10 cellular contexts compared by ENCODE assay signal in the genomic region with DNA sequence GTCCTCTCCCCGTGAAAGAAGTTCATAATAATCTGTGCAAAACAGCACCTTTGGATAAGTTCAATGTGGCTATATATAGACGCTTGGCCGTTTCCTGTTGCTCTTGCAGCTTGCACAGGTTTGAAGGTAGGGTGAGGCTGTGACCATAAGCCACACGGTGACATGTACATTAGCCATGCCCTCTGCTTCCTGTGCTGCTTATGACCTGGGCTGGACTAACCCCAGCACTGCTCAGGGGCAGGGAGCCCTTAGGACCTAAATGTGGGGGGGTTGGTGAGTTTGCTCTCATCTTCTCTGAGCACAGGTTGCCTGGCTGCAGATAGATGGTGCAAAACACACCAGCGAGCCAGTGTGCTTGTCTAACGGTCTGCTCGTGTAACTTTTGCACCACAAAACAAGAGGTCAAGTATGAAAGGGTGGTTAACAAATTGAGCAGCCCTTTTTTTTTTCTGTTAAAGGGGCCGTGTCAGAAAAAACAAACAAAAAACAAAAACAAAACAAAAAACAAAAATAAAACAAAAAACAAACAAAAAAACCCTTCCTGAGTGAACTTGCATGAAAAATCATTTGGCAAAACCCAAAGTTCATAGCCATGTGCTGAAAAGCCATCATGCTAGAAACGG. TPM values are rescaled to one million over a fixed set of nuclear protein-coding genes. Genes with fewer than 3 reads are reported as not detected.
A peak's percentile ranks its signal among the peaks of the same experiment; 100 is the strongest.
DNase-seq lines count a peak whose midpoint lies in the region; ATAC-seq and TF ChIP-seq lines count a peak whose summit lies in the region.
"Had no signal": no experiment of that assay in that cellular context is flagged by ENCODE, and none has a peak within 500 bp of the region (broad histone marks: within the 10 kb centered on the region; RNA-seq: fewer than 3 reads in every experiment).

No MANE protein-coding gene starts in this region.

- no peaks in the 10 kb centered on the region for H3K27me3 ChIP-seq in CD4-positive, alpha-beta T cell (ENCODE audit: control insufficient read depth, insufficient read depth, low read length)
- no peaks in the 10 kb centered on the region for H3K27me3 ChIP-seq in left lung

- ATAC-seq in CD4-positive, alpha-beta T cell (ENCODE audit: poor library complexity): no peak
- ATAC-seq in GM19025 (IDR thresholded peaks at IDR 0.05; ENCODE audit: low read depth, unreplicated experiment) (peak; percentile 34), HG03108 (IDR thresholded peaks at IDR 0.05; ENCODE audit: unreplicated experiment) (peak; percentile 37), HG03039 (IDR thresholded peaks at IDR 0.05; ENCODE audit: unreplicated experiment) (no peak), left lung (no peak)

- H3K36me3 Mint-ChIP-seq in CD4-positive, alpha-beta T cell (ENCODE audit: low read depth): peaks cover 5% of the 10 kb centered on the region
- H3K36me3 Mint-ChIP-seq in activated T-helper 1 cell treated with anti-CD3 and anti-CD28 coated beads, Interleukin-12 subunit alpha, Interleukin-12 subunit beta, Interleukin-2, Interleukin-4 antibody, amounts not matched to agents 30 ng/mL and 10 ng/mL and 1 ng/mL, durations not matched to agents 14 hours and 24 hours and 36 hours (ENCODE audit: low read depth): peaks cover 15% of the 10 kb centered on the region

- peak overlapping the region; percentile 90 for H3K27ac Mint-ChIP-seq in CD4-positive, alpha-beta T cell
- peak overlapping the region; percentile 75 for H3K27ac Mint-ChIP-seq in activated T-helper 1 cell treated with anti-CD3 and anti-CD28 coated beads, Interleukin-12 subunit alpha, Interleukin-12 subunit beta, Interleukin-2, Interleukin-4 antibody, amounts not matched to agents 30 ng/mL and 10 ng/mL and 1 ng/mL, durations not matched to agents 14 hours and 24 hours and 36 hours

- intact Hi-C loops in CD4-positive, alpha-beta T cell (cut with DNase I, micrococcal nuclease): loop anchor here (2.0 kb wide), 2 partner anchors 14 to 26 kb away; no protein-coding TSS in a partner anchor
- intact Hi-C loops in activated T-helper 1 cell treated with anti-CD3 and anti-CD28 coated beads, Interleukin-12 subunit alpha, Interleukin-12 subunit beta, Interleukin-2, Interleukin-4 antibody, amounts not matched to agents 30 ng/mL and 10 ng/mL and 1 ng/mL, durations not matched to agents 14 hours and 24 hours and 36 hours (cut with micrococcal nuclease): loop anchor here (5.0 kb wide), 1 partner anchor 46 kb away; no protein-coding TSS in a partner anchor
- intact Hi-C loops in left lung (cut with DNase I): no loop called here

- no peaks in the 10 kb centered on the region for H3K9me3 Mint-ChIP-seq in CD4-positive, alpha-beta T cell
- H3K9me3 Mint-ChIP-seq in activated T-helper 1 cell treated with anti-CD3 and anti-CD28 coated beads, Interleukin-12 subunit alpha, Interleukin-12 subunit beta, Interleukin-2, Interleukin-4 antibody, amounts not matched to agents 30 ng/mL and 10 ng/mL and 1 ng/mL, durations not matched to agents 14 hours and 24 hours and 36 hours: no peaks in the 10 kb centered on the region

- POLR2A ChIA-PET in CD4-positive, alpha-beta T cell (lab: Charles Lee): interaction anchor here (0.8 to 7.0 kb wide), 5 partner anchors 6 to 38 kb away, joined by 3 to 74 read pairs (median 4); partner anchors contain the start of gene FLI1

- peaks cover 98% of the 10 kb centered on the region for H3K4me1 Mint-ChIP-seq in CD4-positive, alpha-beta T cell (ENCODE audit: low read depth)
- peaks cover 97% of the 10 kb centered on the region for H3K4me1 Mint-ChIP-seq in activated T-helper 1 cell treated with anti-CD3 and anti-CD28 coated beads, Interleukin-12 subunit alpha, Interleukin-12 subunit beta, Interleukin-2, Interleukin-4 antibody, amounts not matched to agents 30 ng/mL and 10 ng/mL and 1 ng/mL, durations not matched to agents 14 hours and 24 hours and 36 hours (ENCODE audit: low read depth)

- CTCF ChIA-PET in CD4-positive, alpha-beta T cell (lab: Charles Lee): interaction anchor here (1.1 to 1.7 kb wide), 2 partner anchors 13 to 26 kb away, joined by 3 to 4 read pairs; no protein-coding TSS in a partner anchor

- H3K36me3 ChIP-seq in left lung: no peaks in the 10 kb centered on the region

- no peaks in the 10 kb centered on the region for H3K27me3 Mint-ChIP-seq in CD4-positive, alpha-beta T cell
- H3K27me3 Mint-ChIP-seq in activated T-helper 1 cell treated with anti-CD3 and anti-CD28 coated beads, Interleukin-12 subunit alpha, Interleukin-12 subunit beta, Interleukin-2, Interleukin-4 antibody, amounts not matched to agents 30 ng/mL and 10 ng/mL and 1 ng/mL, durations not matched to agents 14 hours and 24 hours and 36 hours (ENCODE audit: insufficient read depth): no peaks in the 10 kb centered on the region

- TF ChIP-seq CTCF in CD4-positive, alpha-beta T cell (IDR thresholded peaks at IDR 0.05): no peak
- TF ChIP-seq CTCF in left lung (IDR thresholded peaks at IDR 0.05): no peak

- H3K9me3 ChIP-seq in CD4-positive, alpha-beta T cell (ENCODE audit: control insufficient read depth, low read length): no peaks in the 10 kb centered on the region
- H3K9me3 ChIP-seq in left lung: no peaks in the 10 kb centered on the region

- H3K4me3 ChIP-seq in left lung: no peak overlapping the region

- peak overlapping the region; percentile 83 for H3K4me3 Mint-ChIP-seq in CD4-positive, alpha-beta T cell
- H3K4me3 Mint-ChIP-seq in activated T-helper 1 cell treated with anti-CD3 and anti-CD28 coated beads, Interleukin-12 subunit alpha, Interleukin-12 subunit beta, Interleukin-2, Interleukin-4 antibody, amounts not matched to agents 30 ng/mL and 10 ng/mL and 1 ng/mL, durations not matched to agents 14 hours and 24 hours and 36 hours: peak overlapping the region; percentile 68

- H3K27ac ChIP-seq in CD4-positive, alpha-beta T cell (ENCODE audit: low read depth, low read length): no peak overlapping the region
- peak overlapping the region in 1 of 2 donors; percentile 86 for H3K27ac ChIP-seq in left lung

- peaks cover 12 to 100% of the 10 kb centered on the region in 2 donors for H3K4me1 ChIP-seq in left lung

- DNase-seq in CD4-positive, alpha-beta T cell: no peak
- no peak for DNase-seq in activated T-helper 1 cell treated with anti-CD3 and anti-CD28 coated beads, Interleukin-12 subunit alpha, Interleukin-12 subunit beta, Interleukin-2, Interleukin-4 antibody, amounts not matched to agents 30 ng/mL and 10 ng/mL and 1 ng/mL, durations not matched to agents 14 hours and 24 hours and 36 hours (ENCODE audit: low spot score)
- DNase-seq in left lung: no peak
- DNase-seq in 8988T: no peak
- no peak for DNase-seq in HT-29 (ENCODE audit: low spot score)
- DNase-seq: Caco-2, NCI-H187 treated with DMSO at 0.1 percent for 48 hours had no signal

RNA-seq across cellular contexts. Expression of gene FLI1, which starts 37.3 kb away (rescaled TPM):
- 10 to 100 TPM; 56.6 to 60.4 TPM for total RNA-seq in CD4-positive, alpha-beta T cell
- total RNA-seq in activated T-helper 1 cell treated with anti-CD3 and anti-CD28 coated beads, Interleukin-12 subunit alpha, Interleukin-12 subunit beta, Interleukin-2, Interleukin-4 antibody, amounts not matched to agents 30 ng/mL and 10 ng/mL and 1 ng/mL, durations not matched to agents 14 hours and 24 hours and 36 hours: 40.7 and 41.5 TPM in 2 replicates
- 10 to 100 TPM; 27.4 to 53.8 TPM for total RNA-seq in left lung
- not detected in 2 replicates for total RNA-seq in HT-29 (2014; rRNA removed; shearing (Covaris generic))
- total RNA-seq: Caco-2 had no signal

Comparison
In these comparisons a context has a peak if more than half of its experiments do, and no peak if none do; other contexts are left out.
1. ATAC-seq: peak in GM19025 (single experiment) and HG03108 (single experiment); none in CD4-positive, alpha-beta T cell (single experiment), HG03039 (single experiment) and left lung (single experiment).
2. RNA of gene FLI1, which starts 37.3 kb away (total RNA-seq): 56.6 to 60.4 TPM in CD4-positive, alpha-beta T cell, 27.4 to 53.8 TPM in left lung and 40.7 to 41.5 TPM in activated T-helper 1 cell treated with anti-CD3 and anti-CD28 coated beads, Interleukin-12 subunit alpha, Interleukin-12 subunit beta, Interleukin-2, Interleukin-4 antibody, amounts not matched to agents 30 ng/mL and 10 ng/mL and 1 ng/mL, durations not matched to agents 14 hours and 24 hours and 36 hours; not detected in HT-29; every median in the first group is over 10 times any median in the second.
3. intact Hi-C loops: an anchor here in CD4-positive, alpha-beta T cell (2.0 kb wide) and activated T-helper 1 cell treated with anti-CD3 and anti-CD28 coated beads, Interleukin-12 subunit alpha, Interleukin-12 subunit beta, Interleukin-2, Interleukin-4 antibody, amounts not matched to agents 30 ng/mL and 10 ng/mL and 1 ng/mL, durations not matched to agents 14 hours and 24 hours and 36 hours (5.0 kb wide); none called in left lung.